ENCODE assay signal across 8 cellular contexts in the genomic region with DNA sequence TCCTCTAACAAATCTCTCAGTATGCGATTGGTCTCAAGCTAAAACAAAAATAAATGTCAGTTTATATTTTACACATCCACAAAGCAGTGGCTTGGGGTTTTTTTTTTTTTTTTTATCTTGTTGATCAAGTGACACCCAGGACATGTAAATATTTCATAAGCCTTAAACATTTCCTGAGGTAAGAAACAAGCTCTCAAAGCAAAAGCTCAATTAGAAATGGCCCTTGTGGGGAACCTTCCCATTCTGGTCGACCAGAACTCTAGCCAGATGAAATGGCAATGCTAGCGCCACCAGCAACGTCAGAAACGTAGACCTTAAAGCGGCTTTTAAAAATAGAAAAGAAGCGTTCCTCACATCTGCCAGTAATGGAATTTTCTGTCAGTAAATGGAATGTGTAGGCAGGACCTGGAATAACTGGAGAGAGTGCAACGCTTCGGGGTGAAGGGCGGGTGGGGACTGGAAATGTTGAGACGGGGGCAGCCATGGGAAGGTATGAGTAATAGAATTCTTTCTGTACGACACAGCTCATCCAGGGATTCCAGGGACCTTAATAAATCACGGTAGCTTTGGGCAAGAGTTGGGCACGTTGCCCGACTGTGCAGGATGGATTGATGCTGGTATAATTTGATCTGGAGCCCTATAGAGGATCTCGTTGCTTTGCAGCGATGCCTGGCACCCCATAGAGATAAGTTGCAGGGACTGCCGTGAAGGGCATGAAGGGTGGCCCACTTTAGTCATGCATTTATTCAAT. TPM values are rescaled to one million over a fixed set of nuclear protein-coding genes. Genes with fewer than 3 reads are reported as not detected.
DNase-seq lines count a peak whose midpoint lies in the region; ATAC-seq, FAIRE-seq and TF ChIP-seq lines count a peak whose summit lies in the region.

No MANE protein-coding gene starts in this region.

- TF ChIP-seq POLR2A in H54 (IDR thresholded peaks at IDR 0.05; ENCODE audit: low read depth, low read length) (no peak), gastroesophageal sphincter (IDR thresholded peaks at IDR 0.05) (no peak)

- H3K36me3 ChIP-seq in gastroesophageal sphincter: peaks cover 0 to 34% of the 10 kb centered on the region in 2 donors

- peak; percentile 69 for FAIRE-seq in H54 (lab: Jason Lieb, UNC)

- ATAC-seq in gastroesophageal sphincter (peak; percentile 74), Right ventricle myocardium superior (ENCODE audit: poor library complexity) (no peak)

- DNase-seq in H54 (ENCODE audit: insufficient read length, low spot score): peak; percentile 52
- DNase-seq in T1000 (lab: John Stamatoyannopoulos, UW): peak; percentile 82
- no peak for DNase-seq in cerebellar cortex (ENCODE audit: low spot score)
- DNase-seq in NCI-H748 (lab: John Stamatoyannopoulos, UW; ENCODE audit: unreplicated experiment): no peak
- DNase-seq in stimulated activated CD4-positive, alpha-beta T cell treated with anti-CD3 and anti-CD28 coated beads, Interleukin-4, amount 100 ng/mL, for 4 hours: no peak
- DNase-seq in Right ventricle myocardium superior: no peak

- no peaks in the 10 kb centered on the region for H3K27me3 ChIP-seq in gastroesophageal sphincter

- no peak overlapping the region for H3K4me3 ChIP-seq in gastroesophageal sphincter
- no peak overlapping the region for H3K4me3 ChIP-seq in skin epidermis

- H3K9me3 ChIP-seq in gastroesophageal sphincter: no peaks in the 10 kb centered on the region

- no peak for TF ChIP-seq EP300 in gastroesophageal sphincter (IDR thresholded peaks at IDR 0.05)

- peaks cover 3 to 38% (median 25%) of the 10 kb centered on the region in 3 donors for H3K4me1 ChIP-seq in gastroesophageal sphincter

- WGBS in gastroesophageal sphincter (ENCODE audit: low coverage in 1 of 2), 2 donors: 25 to 34% methylated on average over 15 to 18 of the region's 18 CpGs

- intact Hi-C loops in Right ventricle myocardium superior (cut with DNase I): no loop called here

- H3K27ac ChIP-seq in gastroesophageal sphincter (peak overlapping the region; percentile 21 to 86 (median 84)), skin epidermis (peak overlapping the region in 19 of 21 experiments; percentile 28 to 94 (median 79))

- TF ChIP-seq CTCF in gastroesophageal sphincter (IDR thresholded peaks at IDR 0.05): no peak

RNA-seq across cellular contexts. Expression of a gene that starts 44.4 kb away (rescaled TPM):
- 10 to 100 TPM; 20.5 to 53.9 (median 44.6) TPM for total RNA-seq in gastroesophageal sphincter
- 10.3 TPM for total RNA-seq in Right ventricle myocardium superior

RNA-seq across cellular contexts. Expression of a gene that starts 44.5 kb away (rescaled TPM):
- total RNA-seq in gastroesophageal sphincter: 10 to 100 TPM; 17.0 to 37.0 (median 20.4) TPM
- 14.4 TPM for total RNA-seq in Right ventricle myocardium superior

Comparison
In these comparisons a context has a peak if more than half of its experiments do, and no peak if none do; other contexts are left out.
1. DNase-seq: peak in H54 (single experiment) and T1000 (single experiment); none in cerebellar cortex (single experiment), NCI-H748 (single experiment), stimulated activated CD4-positive, alpha-beta T cell treated with anti-CD3 and anti-CD28 coated beads, Interleukin-4, amount 100 ng/mL, for 4 hours (0 of 2) and Right ventricle myocardium superior (single experiment).